Comparison of ENCODE assay signal across 9 cellular contexts in genomic region chr11:36167073-36167472, GRCh38.
"Had no signal": no experiment of that assay in that cellular context is flagged by ENCODE, and none has a peak within 500 bp of the region (broad histone marks: within the 10 kb centered on the region; RNA-seq: fewer than 3 reads in every experiment).

No MANE protein-coding gene starts in this region.

- H3K27ac Mint-ChIP-seq: GM23338, H9, HFFc6 had no signal

- H2AFZ ChIP-seq: GM23338 had no signal

- DNase-seq: H9, HCEC 1CT, HFFc6, IMR-90, KG1 had no signal

- H3K9me3 Mint-ChIP-seq: GM23338 had no signal

- ATAC-seq: GM23338 had no signal

- H3K4me2 ChIP-seq: GM23338 had no signal

- H3K4me3 Mint-ChIP-seq: GM23338, H9, HFFc6 had no signal

- H3K4me3 ChIP-seq: GM23338 had no signal

- FAIRE-seq: H1, H54, HTR-8/SVneo had no signal
